In genomic region chr14:53441789-53442188, GRCh38 we compare ENCODE assay signal across 2 cellular contexts.
TF ChIP-seq lines count a peak whose summit lies in the region.

No MANE protein-coding gene starts in this region.

TF ChIP-seq in IMR-90, 13 proteins besides CTCF, POLR2A, EP300 and RAD21 (continued from another document):
- TF ChIP-seq RCOR1 (IDR thresholded peaks at IDR 0.05; ENCODE audit: insufficient replicate concordance, low read length) (no peak), BHLHE40 (IDR thresholded peaks at IDR 0.05; ENCODE audit: low read depth, low read length) (no peak), CEBPB (IDR thresholded peaks at IDR 0.05; ENCODE audit: low read depth, low read length) (no peak), CHD1 (IDR thresholded peaks at IDR 0.05; ENCODE audit: low read depth, low read length) (no peak), MXI1 (IDR thresholded peaks at IDR 0.05; ENCODE audit: borderline replicate concordance, low read depth, low read length) (no peak), RFX5 (IDR thresholded peaks at IDR 0.05; ENCODE audit: low read depth, low read length) (no peak), MAZ (IDR thresholded peaks at IDR 0.05; ENCODE audit: borderline replicate concordance, low read depth, low read length) (no peak), SMC3 (IDR thresholded peaks at IDR 0.05; ENCODE audit: low read depth, low read length) (no peak), FOS (IDR thresholded peaks at IDR 0.05; ENCODE audit: low read depth, low read length) (no peak), MAFK (IDR thresholded peaks at IDR 0.05; ENCODE audit: low read depth, low read length) (no peak), NFE2L2 (IDR thresholded peaks at IDR 0.05; ENCODE audit: low read depth, low read length) (no peak)
- TF ChIP-seq, protein P1, sequence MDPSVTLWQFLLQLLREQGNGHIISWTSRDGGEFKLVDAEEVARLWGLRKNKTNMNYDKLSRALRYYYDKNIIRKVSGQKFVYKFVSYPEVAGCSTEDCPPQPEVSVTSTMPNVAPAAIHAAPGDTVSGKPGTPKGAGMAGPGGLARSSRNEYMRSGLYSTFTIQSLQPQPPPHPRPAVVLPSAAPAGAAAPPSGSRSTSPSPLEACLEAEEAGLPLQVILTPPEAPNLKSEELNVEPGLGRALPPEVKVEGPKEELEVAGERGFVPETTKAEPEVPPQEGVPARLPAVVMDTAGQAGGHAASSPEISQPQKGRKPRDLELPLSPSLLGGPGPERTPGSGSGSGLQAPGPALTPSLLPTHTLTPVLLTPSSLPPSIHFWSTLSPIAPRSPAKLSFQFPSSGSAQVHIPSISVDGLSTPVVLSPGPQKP (IDR thresholded peaks at IDR 0.05; ENCODE audit: borderline replicate concordance, low read depth, low read length), result no peak

TF ChIP-seq in SK-N-SH treated with all-trans-retinoic acid at 6 μM for 48 hours, 23 proteins besides CTCF, POLR2A, EP300 and RAD21:
- TF ChIP-seq, protein P2, sequence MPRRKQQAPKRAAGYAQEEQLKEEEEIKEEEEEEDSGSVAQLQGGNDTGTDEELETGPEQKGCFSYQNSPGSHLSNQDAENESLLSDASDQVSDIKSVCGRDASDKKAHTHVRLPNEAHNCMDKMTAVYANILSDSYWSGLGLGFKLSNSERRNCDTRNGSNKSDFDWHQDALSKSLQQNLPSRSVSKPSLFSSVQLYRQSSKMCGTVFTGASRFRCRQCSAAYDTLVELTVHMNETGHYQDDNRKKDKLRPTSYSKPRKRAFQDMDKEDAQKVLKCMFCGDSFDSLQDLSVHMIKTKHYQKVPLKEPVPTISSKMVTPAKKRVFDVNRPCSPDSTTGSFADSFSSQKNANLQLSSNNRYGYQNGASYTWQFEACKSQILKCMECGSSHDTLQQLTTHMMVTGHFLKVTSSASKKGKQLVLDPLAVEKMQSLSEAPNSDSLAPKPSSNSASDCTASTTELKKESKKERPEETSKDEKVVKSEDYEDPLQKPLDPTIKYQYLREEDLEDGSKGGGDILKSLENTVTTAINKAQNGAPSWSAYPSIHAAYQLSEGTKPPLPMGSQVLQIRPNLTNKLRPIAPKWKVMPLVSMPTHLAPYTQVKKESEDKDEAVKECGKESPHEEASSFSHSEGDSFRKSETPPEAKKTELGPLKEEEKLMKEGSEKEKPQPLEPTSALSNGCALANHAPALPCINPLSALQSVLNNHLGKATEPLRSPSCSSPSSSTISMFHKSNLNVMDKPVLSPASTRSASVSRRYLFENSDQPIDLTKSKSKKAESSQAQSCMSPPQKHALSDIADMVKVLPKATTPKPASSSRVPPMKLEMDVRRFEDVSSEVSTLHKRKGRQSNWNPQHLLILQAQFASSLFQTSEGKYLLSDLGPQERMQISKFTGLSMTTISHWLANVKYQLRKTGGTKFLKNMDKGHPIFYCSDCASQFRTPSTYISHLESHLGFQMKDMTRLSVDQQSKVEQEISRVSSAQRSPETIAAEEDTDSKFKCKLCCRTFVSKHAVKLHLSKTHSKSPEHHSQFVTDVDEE (CRISPR knock-in tag; IDR thresholded peaks at IDR 0.05), result no peak
- TF ChIP-seq CSRNP3 (CRISPR knock-in tag; IDR thresholded peaks at IDR 0.05) (no peak), ZC3H10 (CRISPR knock-in tag; IDR thresholded peaks at IDR 0.05) (no peak), GLIS3 (CRISPR knock-in tag; IDR thresholded peaks at IDR 0.05) (no peak), RARB (CRISPR knock-in tag; IDR thresholded peaks at IDR 0.05) (no peak), ZFP30 (CRISPR knock-in tag; IDR thresholded peaks at IDR 0.05) (no peak), ZNF70 (CRISPR knock-in tag; IDR thresholded peaks at IDR 0.05) (no peak), ZNF565 (CRISPR knock-in tag; conservative IDR thresholded peaks at IDR 0.05; ENCODE audit: low read depth) (no peak), ARNTL (CRISPR knock-in tag; IDR thresholded peaks at IDR 0.05; ENCODE audit: borderline replicate concordance, low read depth) (no peak), SNAI2 (CRISPR knock-in tag; IDR thresholded peaks at IDR 0.05) (no peak), OSR1 (CRISPR knock-in tag; IDR thresholded peaks at IDR 0.05) (no peak)
- TF ChIP-seq, protein P3, sequence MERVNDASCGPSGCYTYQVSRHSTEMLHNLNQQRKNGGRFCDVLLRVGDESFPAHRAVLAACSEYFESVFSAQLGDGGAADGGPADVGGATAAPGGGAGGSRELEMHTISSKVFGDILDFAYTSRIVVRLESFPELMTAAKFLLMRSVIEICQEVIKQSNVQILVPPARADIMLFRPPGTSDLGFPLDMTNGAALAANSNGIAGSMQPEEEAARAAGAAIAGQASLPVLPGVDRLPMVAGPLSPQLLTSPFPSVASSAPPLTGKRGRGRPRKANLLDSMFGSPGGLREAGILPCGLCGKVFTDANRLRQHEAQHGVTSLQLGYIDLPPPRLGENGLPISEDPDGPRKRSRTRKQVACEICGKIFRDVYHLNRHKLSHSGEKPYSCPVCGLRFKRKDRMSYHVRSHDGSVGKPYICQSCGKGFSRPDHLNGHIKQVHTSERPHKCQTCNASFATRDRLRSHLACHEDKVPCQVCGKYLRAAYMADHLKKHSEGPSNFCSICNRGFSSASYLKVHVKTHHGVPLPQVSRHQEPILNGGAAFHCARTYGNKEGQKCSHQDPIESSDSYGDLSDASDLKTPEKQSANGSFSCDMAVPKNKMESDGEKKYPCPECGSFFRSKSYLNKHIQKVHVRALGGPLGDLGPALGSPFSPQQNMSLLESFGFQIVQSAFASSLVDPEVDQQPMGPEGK (CRISPR knock-in tag; IDR thresholded peaks at IDR 0.05; ENCODE audit: borderline replicate concordance), result no peak
TF ChIP-seq in SK-N-SH treated with all-trans-retinoic acid at 6 μM for 48 hours: peak in this region for 0.
